8 cellular contexts compared by ENCODE assay signal in the genomic region with DNA sequence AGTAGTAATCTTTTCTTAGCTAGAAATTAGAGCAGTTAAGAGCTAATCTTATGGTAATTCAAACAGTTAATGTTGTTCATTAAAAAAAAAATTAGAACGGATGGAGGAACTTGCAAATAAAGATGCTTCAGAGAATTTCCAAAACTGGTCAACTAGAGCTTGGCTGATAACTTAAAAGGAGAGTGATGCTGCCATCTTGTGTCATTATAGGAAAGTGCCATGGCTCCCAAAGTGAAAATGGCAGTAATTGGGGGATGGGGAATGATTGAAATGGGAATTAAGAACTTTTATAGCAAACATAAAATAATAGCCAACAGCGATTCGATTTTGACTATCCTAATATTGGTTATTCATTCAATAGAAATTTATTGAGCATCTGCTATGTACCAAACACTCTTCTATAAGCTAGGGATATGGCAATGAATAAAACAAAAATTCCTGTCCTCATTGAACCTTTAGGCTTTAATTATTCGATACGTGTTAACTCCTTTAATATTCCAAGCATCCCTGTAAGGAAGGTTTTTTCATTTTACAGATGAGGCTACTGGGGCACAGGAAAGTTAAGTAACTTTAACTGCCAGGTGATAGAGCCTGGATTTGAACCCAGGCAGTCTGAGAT. TPM values are rescaled to one million over a fixed set of nuclear protein-coding genes. Genes with fewer than 3 reads are reported as not detected.
A peak's percentile ranks its signal among the peaks of the same experiment; 100 is the strongest.
DNase-seq lines count a peak whose midpoint lies in the region; ATAC-seq, FAIRE-seq and TF ChIP-seq lines count a peak whose summit lies in the region.

No MANE protein-coding gene starts in this region.

- H3K27ac ChIP-seq in body of pancreas (no peak overlapping the region), kidney (ENCODE audit: low read depth in 2 of 2, low read length in 2 of 2) (no peak overlapping the region), upper lobe of right lung (no peak overlapping the region)

- ATAC-seq in GM21723 (IDR thresholded peaks at IDR 0.05; ENCODE audit: unreplicated experiment) (peak; percentile 65), body of pancreas (peak; percentile 82), upper lobe of right lung (peak; percentile 82), GM21529 (IDR thresholded peaks at IDR 0.05; ENCODE audit: unreplicated experiment) (no peak), GM19455 (IDR thresholded peaks at IDR 0.05; ENCODE audit: unreplicated experiment) (no peak)

- no peak overlapping the region for H3K4me3 ChIP-seq in BE2C (ENCODE audit: low read depth, low read length)
- no peak overlapping the region for H3K4me3 ChIP-seq in body of pancreas
- no peak overlapping the region for H3K4me3 ChIP-seq in kidney (ENCODE audit: low read length in 2 of 2)
- H3K4me3 ChIP-seq in upper lobe of right lung: no peak overlapping the region

- peak; percentile 8 for DNase-seq in BE2C
- peak; percentile 66 for DNase-seq in NCI-H446 treated with DMSO at 0.1 percent for 48 hours (lab: John Stamatoyannopoulos, UW)
- peak; percentile 32 to 63 (median 52) for DNase-seq in body of pancreas
- DNase-seq in kidney: no peak
- DNase-seq in upper lobe of right lung: no peak

- TF ChIP-seq POLR2A in body of pancreas (IDR thresholded peaks at IDR 0.05): no peak

- H3K27me3 ChIP-seq in BE2C (no peaks in the 10 kb centered on the region), body of pancreas (no peaks in the 10 kb centered on the region), upper lobe of right lung (no peaks in the 10 kb centered on the region)

- WGBS in body of pancreas, 2 donors: 12% methylated on average over 5 of the region's 5 CpGs

- H3K9me3 ChIP-seq in BE2C (no peaks in the 10 kb centered on the region), body of pancreas (no peaks in the 10 kb centered on the region), kidney (ENCODE audit: control insufficient read depth in 1 of 2, low read length in 2 of 2) (no peaks in the 10 kb centered on the region), upper lobe of right lung (peaks cover 7% of the 10 kb centered on the region)

- TF ChIP-seq CTCF in BE2C (IDR thresholded peaks at IDR 0.05; ENCODE audit: low read depth, low read length): peak; percentile 67
- peak; percentile 64 to 96 (median 92) for TF ChIP-seq CTCF in body of pancreas (IDR thresholded peaks at IDR 0.05)
- TF ChIP-seq CTCF in kidney (IDR thresholded peaks at IDR 0.05; ENCODE audit: borderline replicate concordance, extremely low read depth, insufficient read depth): peak; percentile 85
- TF ChIP-seq CTCF in upper lobe of right lung (IDR thresholded peaks at IDR 0.05): peak; percentile 88

- H3K9ac ChIP-seq in kidney (ENCODE audit: low read length in 2 of 2): no peak overlapping the region

- peak; percentile 98 for FAIRE-seq in kidney (lab: Jason Lieb, UNC)

- intact Hi-C loops in body of pancreas (cut with DNase I) (loop anchor here (10.0 kb wide), 1 partner anchor 1300 kb away; no protein-coding TSS in a partner anchor), kidney (cut with DNase I) (loop anchor here (5.0 kb wide), 1 partner anchor 1298 kb away; no protein-coding TSS in a partner anchor), upper lobe of right lung (cut with DNase I) (loop anchor here (10.0 kb wide), 2 partner anchors 1210 to 1300 kb away; no protein-coding TSS in a partner anchor)

- H3K4me1 ChIP-seq in BE2C: no peaks in the 10 kb centered on the region
- peaks cover 11% of the 10 kb centered on the region for H3K4me1 ChIP-seq in body of pancreas
- H3K4me1 ChIP-seq in kidney (ENCODE audit: control insufficient read depth in 1 of 2, insufficient read depth in 1 of 2, low read depth in 1 of 2, low read length in 2 of 2): peaks cover 0 to 3% of the 10 kb centered on the region in 2 donors
- no peaks in the 10 kb centered on the region for H3K4me1 ChIP-seq in upper lobe of right lung

- no peaks in the 10 kb centered on the region for H3K36me3 ChIP-seq in BE2C
- no peaks in the 10 kb centered on the region for H3K36me3 ChIP-seq in body of pancreas (replicated peaks in 1 of 2; ENCODE audit: insufficient read depth in 1 of 2, low read depth in 2 of 2)
- H3K36me3 ChIP-seq in kidney (ENCODE audit: control insufficient read depth in 1 of 2, insufficient read depth in 2 of 2, low read length in 2 of 2): no peaks in the 10 kb centered on the region
- no peaks in the 10 kb centered on the region for H3K36me3 ChIP-seq in upper lobe of right lung

RNA-seq across cellular contexts. Expression of gene PLPP3, which starts 5.7 kb away (rescaled TPM):
- 0.85 TPM for polyA plus RNA-seq in BE2C (2012; ENCODE audit: insufficient read depth, insufficient read length, low read depth)
- total RNA-seq in body of pancreas (10 to 100 TPM; 35.8 to 52.7 TPM), kidney (107 TPM), upper lobe of right lung (124 TPM)
- polyA plus RNA-seq in kidney (ENCODE audit: insufficient read depth, low read depth, low replicate concordance): 100 TPM

Comparison
In these comparisons a context has a peak if more than half of its experiments do, and no peak if none do; other contexts are left out.
1. DNase-seq: peak in BE2C (single experiment), NCI-H446 treated with DMSO at 0.1 percent for 48 hours (single experiment) and body of pancreas (4 of 4); none in kidney (single experiment) and upper lobe of right lung (single experiment).
2. ATAC-seq: peak in GM21723 (single experiment), body of pancreas (single experiment) and upper lobe of right lung (single experiment); none in GM21529 (single experiment) and GM19455 (single experiment).
3. Peak in every context shown above with its lines, with median percentiles within 50 percentile points of each other: CTCF ChIP-seq.